Comparison of ENCODE assay signal across 8 cellular contexts in genomic region chrX:49879656-49880277, GRCh38. TPM values are rescaled to one million over a fixed set of nuclear protein-coding genes. Genes with fewer than 3 reads are reported as not detected.
DNase-seq lines count a peak whose midpoint lies in the region; ATAC-seq lines count a peak whose summit lies in the region.

No MANE protein-coding gene starts in this region.

- H3K4me1 Mint-ChIP-seq in activated T-helper 17 cell treated with anti-CD3 and anti-CD28 coated beads, Interleukin-2, amount 50 U/mL, for 72 hours = peaks cover 10% of the 10 kb centered on the region

- peaks cover 4% of the 10 kb centered on the region for H3K4me1 ChIP-seq in right cardiac atrium (ENCODE audit: control insufficient read depth, insufficient read depth, low read length)
- peaks cover 6% of the 10 kb centered on the region for H3K4me1 ChIP-seq in skeletal muscle satellite cell (ENCODE audit: control insufficient read depth, insufficient read depth, low read length)

- no peaks in the 10 kb centered on the region for H3K36me3 ChIP-seq in skeletal muscle satellite cell (ENCODE audit: insufficient read depth, low read length)

- no peaks in the 10 kb centered on the region for H3K27me3 ChIP-seq in right cardiac atrium (ENCODE audit: control insufficient read depth, insufficient read depth)
- H3K27me3 ChIP-seq in skeletal muscle satellite cell (ENCODE audit: control insufficient read depth, insufficient read depth, low read length) = no peaks in the 10 kb centered on the region

- H3K4me3 Mint-ChIP-seq in activated T-helper 17 cell treated with anti-CD3 and anti-CD28 coated beads, Interleukin-2, amount 50 U/mL, for 72 hours = peak overlapping the region; percentile 70

- intact Hi-C loops in right cardiac atrium (cut with DNase I) = no loop called here

- H3K27me3 Mint-ChIP-seq in activated T-helper 17 cell treated with anti-CD3 and anti-CD28 coated beads, Interleukin-2, amount 50 U/mL, for 72 hours = no peaks in the 10 kb centered on the region

- H3K4me3 ChIP-seq in right cardiac atrium (ENCODE audit: low read length) (peak overlapping the region; percentile 95), skeletal muscle satellite cell (ENCODE audit: low read length) (peak overlapping the region; percentile 77)

- 5% methylated on average over 42 of the region's 55 CpGs for WGBS in right cardiac atrium

- DNase-seq in right cardiac atrium (no peak), NCI-H2029 (lab: John Stamatoyannopoulos, UW) (no peak), cerebellum (ENCODE audit: low spot score) (no peak)
- DNase-seq in activated effector memory CD4-positive, alpha-beta T cell treated with Interleukin-2 at 50 U/mL for 16 hours = no peak

- peak overlapping the region; percentile 94 for H3K27ac ChIP-seq in right cardiac atrium (ENCODE audit: low read length)

- H3K9ac ChIP-seq in skeletal muscle satellite cell (ENCODE audit: low read depth, low read length) = peak overlapping the region; percentile 82

- H3K9me3 Mint-ChIP-seq in activated T-helper 17 cell treated with anti-CD3 and anti-CD28 coated beads, Interleukin-2, amount 50 U/mL, for 72 hours = no peaks in the 10 kb centered on the region

- H3K27ac Mint-ChIP-seq in activated T-helper 17 cell treated with anti-CD3 and anti-CD28 coated beads, Interleukin-2, amount 50 U/mL, for 72 hours = peak overlapping the region; percentile 50

- no peaks in the 10 kb centered on the region for H3K9me3 ChIP-seq in right cardiac atrium (ENCODE audit: control insufficient read depth, low read length)
- no peaks in the 10 kb centered on the region for H3K9me3 ChIP-seq in skeletal muscle satellite cell (replicated peaks; ENCODE audit: low read length)

- no peaks in the 10 kb centered on the region for H3K36me3 Mint-ChIP-seq in activated T-helper 17 cell treated with anti-CD3 and anti-CD28 coated beads, Interleukin-2, amount 50 U/mL, for 72 hours (ENCODE audit: low read depth)

- ATAC-seq in GM18909 (IDR thresholded peaks at IDR 0.05; ENCODE audit: poor library complexity, unreplicated experiment) (peak; percentile 18), HG03095 (IDR thresholded peaks at IDR 0.05; ENCODE audit: unreplicated experiment) (peak; percentile 3), right cardiac atrium (peak; percentile 3 to 15)
- peak; percentile 4 for ATAC-seq in activated T-helper 17 cell treated with anti-CD3 and anti-CD28 coated beads, Interleukin-2, amount 50 U/mL, for 72 hours (replicated peaks)

- peak overlapping the region; percentile 86 for H3K4me2 ChIP-seq in skeletal muscle satellite cell (ENCODE audit: low read length)

RNA-seq across cellular contexts. Expression of gene USP27X, which starts 0.5 kb away (rescaled TPM):
- total RNA-seq in activated T-helper 17 cell treated with anti-CD3 and anti-CD28 coated beads, Interleukin-2, amount 50 U/mL, for 72 hours = 1 to 10 TPM; 1.1 to 1.5 TPM
- total RNA-seq in right cardiac atrium = 1 to 10 TPM; 2.1 to 4.7 (median 2.7) TPM
- 2.6 TPM for polyA plus RNA-seq in right cardiac atrium
- 0.76 and 1.3 TPM in 2 replicates for total RNA-seq in skeletal muscle satellite cell (2012; rRNA removed)
- total RNA-seq in cerebellum = 8.2 TPM

RNA-seq across cellular contexts. Expression of gene CLCN5, which starts 42.6 kb away (rescaled TPM):
- 1 to 10 TPM; 3.1 to 4.3 TPM for total RNA-seq in activated T-helper 17 cell treated with anti-CD3 and anti-CD28 coated beads, Interleukin-2, amount 50 U/mL, for 72 hours
- 1 to 10 TPM; 1.9 to 2.8 (median 2.6) TPM for total RNA-seq in right cardiac atrium
- polyA plus RNA-seq in right cardiac atrium = 0.57 TPM
- total RNA-seq in skeletal muscle satellite cell (2012; rRNA removed) = 7.0 and 8.6 TPM in 2 replicates
- 14.7 TPM for total RNA-seq in cerebellum

RNA-seq across cellular contexts. Expression of gene PAGE4, which starts 50.7 kb away (rescaled TPM):
- not detected for total RNA-seq in activated T-helper 17 cell treated with anti-CD3 and anti-CD28 coated beads, Interleukin-2, amount 50 U/mL, for 72 hours
- total RNA-seq in right cardiac atrium = not detected
- polyA plus RNA-seq in right cardiac atrium = not detected
- total RNA-seq in skeletal muscle satellite cell (2012; rRNA removed) = not detected in 2 replicates
- total RNA-seq in cerebellum = not detected
